Comparison of ENCODE assay signal across 9 cellular contexts in genomic region chr12:8034802-8035201, GRCh38. TPM values are rescaled to one million over a fixed set of nuclear protein-coding genes. Genes with fewer than 3 reads are reported as not detected.
A peak's percentile ranks its signal among the peaks of the same experiment; 100 is the strongest.
DNase-seq lines count a peak whose midpoint lies in the region; ATAC-seq and TF ChIP-seq lines count a peak whose summit lies in the region.
"Had no signal": no experiment of that assay in that cellular context is flagged by ENCODE, and none has a peak within 500 bp of the region (broad histone marks: within the 10 kb centered on the region; RNA-seq: fewer than 3 reads in every experiment).

No MANE protein-coding gene starts in this region.

- POLR2A ChIA-PET in AG04450 (lab: Yijun Ruan, JAX), result no interaction called here

- peaks cover 50% of the 10 kb centered on the region for H3K4me1 ChIP-seq in HUES64 (ENCODE audit: insufficient read depth, low read length)

- DNase-seq in AG04450 (ENCODE audit: low read depth, low spot score) (no peak), coronary artery (ENCODE audit: low spot score) (no peak), NAMALWA (ENCODE audit: low spot score) (no peak), NCI-H1417 (lab: John Stamatoyannopoulos, UW) (no peak), MV-4-11 (lab: John Stamatoyannopoulos, UW) (no peak), GM10266 (ENCODE audit: extremely low spot score) (no peak)
- DNase-seq in natural killer cell treated with Interleukin-12 subunit alpha and Interleukin-12 subunit beta and Interleukin-15 and Interleukin-18, amount 100 ng/mL, for 72 hours (ENCODE audit: low spot score), result no peak
- DNase-seq: NCI-H2171 had no signal

- peaks cover 2% of the 10 kb centered on the region; the same call in 1 of the 2 replicates for H3K36me3 ChIP-seq in HUES64 (ENCODE audit: insufficient read depth, low read length)

- no peaks in the 10 kb centered on the region for H3K27me3 Mint-ChIP-seq in natural killer cell treated with Interleukin-12 subunit alpha and Interleukin-12 subunit beta and Interleukin-15 and Interleukin-18, amount 100 ng/mL, for 72 hours

- no peak overlapping the region for H3K9ac ChIP-seq in HUES64 (ENCODE audit: low read depth, low read length)

- no peak for ATAC-seq in natural killer cell treated with Interleukin-12 subunit alpha and Interleukin-12 subunit beta and Interleukin-15 and Interleukin-18, amount 100 ng/mL, for 72 hours

- H3K27ac ChIP-seq in AG04450 (ENCODE audit: low read depth, low read length) (no peak overlapping the region), HUES64 (ENCODE audit: low read depth, low read length) (no peak overlapping the region), coronary artery (peak overlapping the region; percentile 8 to 96)

- H3K4me3 Mint-ChIP-seq in natural killer cell treated with Interleukin-12 subunit alpha and Interleukin-12 subunit beta and Interleukin-15 and Interleukin-18, amount 100 ng/mL, for 72 hours, result peak overlapping the region; percentile 89

- peaks cover 57 to 63% of the 10 kb centered on the region in 2 donors for H3K4me1 Mint-ChIP-seq in natural killer cell treated with Interleukin-12 subunit alpha and Interleukin-12 subunit beta and Interleukin-15 and Interleukin-18, amount 100 ng/mL, for 72 hours (ENCODE audit: low read depth in 2 of 2)

- H3K27me3 ChIP-seq in AG04450 (ENCODE audit: control insufficient read depth, insufficient read depth, low read length) (no peaks in the 10 kb centered on the region), HUES64 (ENCODE audit: insufficient read depth, low read length) (no peaks in the 10 kb centered on the region)

- H3K4me3 ChIP-seq in AG04450 (ENCODE audit: low read depth, low read length) (peak overlapping the region; percentile 87), HUES64 (ENCODE audit: low read length) (peak overlapping the region; percentile 78; the same call in 1 of the 2 replicates), coronary artery (peak overlapping the region; percentile 87)

- TF ChIP-seq CTCF in AG04450 (IDR thresholded peaks at IDR 0.05; ENCODE audit: low read depth, low read length) (no peak), coronary artery (IDR thresholded peaks at IDR 0.05) (no peak), GM10266 (IDR thresholded peaks at IDR 0.05; ENCODE audit: control insufficient read depth, insufficient read depth, low read depth, missing control alignments) (no peak)

- CTCF ChIA-PET in AG04450 (lab: Charles Lee), result interaction anchor here (1.0 to 3.6 kb wide), 4 partner anchors 11 to 197 kb away, joined by 3 to 31 read pairs (median 10); no protein-coding TSS in a partner anchor

- H3K27ac Mint-ChIP-seq in natural killer cell treated with Interleukin-12 subunit alpha and Interleukin-12 subunit beta and Interleukin-15 and Interleukin-18, amount 100 ng/mL, for 72 hours, result peak overlapping the region; percentile 4 to 58

- H3K9me3 Mint-ChIP-seq in natural killer cell treated with Interleukin-12 subunit alpha and Interleukin-12 subunit beta and Interleukin-15 and Interleukin-18, amount 100 ng/mL, for 72 hours, result no peaks in the 10 kb centered on the region

- no peaks in the 10 kb centered on the region for H3K36me3 Mint-ChIP-seq in natural killer cell treated with Interleukin-12 subunit alpha and Interleukin-12 subunit beta and Interleukin-15 and Interleukin-18, amount 100 ng/mL, for 72 hours

- no peaks in the 10 kb centered on the region for H3K9me3 ChIP-seq in AG04450 (ENCODE audit: control insufficient read depth, insufficient read depth, low read length)
- no peaks in the 10 kb centered on the region for H3K9me3 ChIP-seq in HUES64 (ENCODE audit: insufficient read depth, low read depth, low read length)

RNA-seq across cellular contexts. Expression of gene FOXJ2, which starts 2.3 kb away (rescaled TPM):
- 5.7 and 6.3 TPM in 2 replicates for polyA plus RNA-seq in AG04450 (2011; rRNA removed)
- polyA minus RNA-seq in AG04450 (2011; rRNA and poly(A)+ RNA removed), result 10.3 and 12.4 TPM in 2 replicates
- 5.5 TPM for polyA plus RNA-seq in HUES64 (2013, experiment 1 of 2)
- 6.8 TPM for polyA plus RNA-seq in HUES64 (2013, experiment 2 of 2)
- 10 to 100 TPM; 16.2 to 17.2 TPM for total RNA-seq in natural killer cell treated with Interleukin-12 subunit alpha and Interleukin-12 subunit beta and Interleukin-15 and Interleukin-18, amount 100 ng/mL, for 72 hours

RNA-seq across cellular contexts. Expression of gene C3AR1, which starts 31.4 kb away (rescaled TPM):
- 0.52 and 0.71 TPM in 2 replicates for polyA plus RNA-seq in AG04450 (2011; rRNA removed)
- polyA minus RNA-seq in AG04450 (2011; rRNA and poly(A)+ RNA removed), result 1.0 and 2.1 TPM in 2 replicates
- polyA plus RNA-seq in HUES64 (2013, experiment 1 of 2), result not detected
- polyA plus RNA-seq in HUES64 (2013, experiment 2 of 2), result not detected
- 1 to 10 TPM; 1.6 to 2.3 TPM for total RNA-seq in natural killer cell treated with Interleukin-12 subunit alpha and Interleukin-12 subunit beta and Interleukin-15 and Interleukin-18, amount 100 ng/mL, for 72 hours

RNA-seq across cellular contexts. Expression of gene NECAP1, which starts 47.3 kb away (rescaled TPM):
- polyA plus RNA-seq in AG04450 (2011; rRNA removed), result 25.6 and 30.4 TPM in 2 replicates
- 42.9 TPM in 2 replicates for polyA minus RNA-seq in AG04450 (2011; rRNA and poly(A)+ RNA removed)
- polyA plus RNA-seq in HUES64 (2013, experiment 1 of 2), result 12.7 TPM
- 15.3 TPM for polyA plus RNA-seq in HUES64 (2013, experiment 2 of 2)
- 10 to 100 TPM; 33.8 to 42.2 TPM for total RNA-seq in natural killer cell treated with Interleukin-12 subunit alpha and Interleukin-12 subunit beta and Interleukin-15 and Interleukin-18, amount 100 ng/mL, for 72 hours

Comparison
In these comparisons a context has a peak if more than half of its experiments do, and no peak if none do; other contexts are left out.
1. H3K27ac ChIP-seq: peak in coronary artery (2 of 2); none in AG04450 (single experiment) and HUES64 (single experiment).
2. Peak in every context shown above with its lines, with median percentiles within 50 percentile points of each other: H3K4me3 ChIP-seq.